8 cellular contexts compared by ENCODE assay signal in the genomic region with DNA sequence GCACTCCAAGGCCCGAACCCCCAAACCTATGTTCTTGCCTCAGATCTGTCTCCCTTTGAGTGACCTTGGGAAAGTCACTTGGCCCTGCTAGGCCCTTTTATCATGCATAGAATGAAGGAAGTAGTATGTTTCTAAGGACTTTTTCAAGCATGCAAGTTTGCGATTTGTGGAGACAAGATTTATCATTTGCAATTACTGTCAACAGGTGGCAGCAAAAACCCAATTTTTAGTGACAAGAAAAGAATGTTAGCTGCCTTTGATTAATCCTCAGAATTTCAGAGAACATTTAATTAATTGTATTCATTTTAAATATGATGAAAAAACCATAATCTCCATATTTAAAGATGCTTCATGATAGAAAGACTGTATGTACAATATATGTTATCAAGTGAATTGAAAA. TPM values are rescaled to one million over a fixed set of nuclear protein-coding genes. Genes with fewer than 3 reads are reported as not detected.
A peak's percentile ranks its signal among the peaks of the same experiment; 100 is the strongest.
DNase-seq lines count a peak whose midpoint lies in the region; ATAC-seq, FAIRE-seq and TF ChIP-seq lines count a peak whose summit lies in the region.

No MANE protein-coding gene starts in this region.

- no peaks in the 10 kb centered on the region for H3K36me3 ChIP-seq in CD4-positive, alpha-beta memory T cell (ENCODE audit: insufficient read depth, low read length)

- no peak for FAIRE-seq in urothelium cell line (lab: Jason Lieb, UNC)

- H3K4me1 ChIP-seq in CD4-positive, alpha-beta memory T cell (ENCODE audit: insufficient read depth, low read length): no peaks in the 10 kb centered on the region

- TF ChIP-seq CTCF in chondrocyte (IDR thresholded peaks at IDR 0.05): peak; percentile 88

- no peak overlapping the region for H3K4me3 ChIP-seq in CD4-positive, alpha-beta memory T cell (ENCODE audit: low read length in 2 of 2)

- no peaks in the 10 kb centered on the region for H3K9me3 Mint-ChIP-seq in CD4-positive, alpha-beta memory T cell
- peaks cover 3% of the 10 kb centered on the region for H3K9me3 Mint-ChIP-seq in chondrocyte (ENCODE audit: low read depth)

- no peak overlapping the region for H3K27ac ChIP-seq in CD4-positive, alpha-beta memory T cell (ENCODE audit: low read depth, low read length)

- H3K4me1 Mint-ChIP-seq in CD4-positive, alpha-beta memory T cell: no peaks in the 10 kb centered on the region
- peaks cover 28% of the 10 kb centered on the region for H3K4me1 Mint-ChIP-seq in chondrocyte (ENCODE audit: low read depth)

- no peak overlapping the region for H3K4me3 Mint-ChIP-seq in CD4-positive, alpha-beta memory T cell
- no peak overlapping the region for H3K4me3 Mint-ChIP-seq in chondrocyte (ENCODE audit: unreplicated experiment)

- H3K27me3 Mint-ChIP-seq in CD4-positive, alpha-beta memory T cell: peaks cover 0 to 2% of the 10 kb centered on the region in 2 donors
- no peaks in the 10 kb centered on the region for H3K27me3 Mint-ChIP-seq in chondrocyte (ENCODE audit: low read depth)

- ATAC-seq in GM19351 (IDR thresholded peaks at IDR 0.05; ENCODE audit: unreplicated experiment): peak; percentile 45
- no peak for ATAC-seq in HG03097 (IDR thresholded peaks at IDR 0.05; ENCODE audit: low FRiP score, unreplicated experiment)
- ATAC-seq in GM19455 (IDR thresholded peaks at IDR 0.05; ENCODE audit: unreplicated experiment): no peak

- no peak overlapping the region for H3K27ac Mint-ChIP-seq in CD4-positive, alpha-beta memory T cell
- H3K27ac Mint-ChIP-seq in chondrocyte (ENCODE audit: unreplicated experiment): no peak overlapping the region

- POLR2A ChIA-PET in CD4-positive, alpha-beta memory T cell (lab: Charles Lee; ENCODE audit: partially characterized antibody): interaction anchor here (0.8 to 1.5 kb wide), 3 partner anchors 22 to 792 kb away, joined by 3 read pairs; a partner anchor contains a TSS

- peak in 4 of 5 donors; percentile 35 to 49 (median 42) for DNase-seq in CD4-positive, alpha-beta memory T cell
- peak; percentile 67 for DNase-seq in NCI-H774 (lab: John Stamatoyannopoulos, UW)
- no peak for DNase-seq in chondrocyte (ENCODE audit: low spot score)
- DNase-seq in myocyte (ENCODE audit: low read depth): peak; percentile 76
- DNase-seq in urothelium cell line (ENCODE audit: low spot score): no peak

- CTCF ChIA-PET in CD4-positive, alpha-beta memory T cell (lab: Charles Lee; ENCODE audit: partially characterized antibody): interaction anchor here (0.7 to 4.0 kb wide), 28 partner anchors 8 to 1548 kb away, joined by 3 to 36 read pairs (median 4); a partner anchor contains a TSS

- intact Hi-C loops in CD4-positive, alpha-beta memory T cell (cut with micrococcal nuclease): loop anchor here (1.0 to 5.0 kb wide), 4 partner anchors 302 to 870 kb away; a partner anchor contains a TSS

- H3K27me3 ChIP-seq in CD4-positive, alpha-beta memory T cell (ENCODE audit: insufficient read depth, low read length): no peaks in the 10 kb centered on the region

- no peaks in the 10 kb centered on the region for H3K36me3 Mint-ChIP-seq in CD4-positive, alpha-beta memory T cell
- no peaks in the 10 kb centered on the region for H3K36me3 Mint-ChIP-seq in chondrocyte (ENCODE audit: low read depth)

- no peaks in the 10 kb centered on the region for H3K9me3 ChIP-seq in CD4-positive, alpha-beta memory T cell (ENCODE audit: control insufficient read depth in 1 of 2, low read length in 2 of 2)

RNA-seq across cellular contexts. Expression of a gene that starts 28.3 kb away (rescaled TPM):
- 10 to 100 TPM; 34.4 to 34.8 TPM for total RNA-seq in CD4-positive, alpha-beta memory T cell
- 10 to 100 TPM; 29.8 to 43.6 TPM for polyA plus RNA-seq in CD4-positive, alpha-beta memory T cell
- total RNA-seq in chondrocyte: 32.9 to 38.1 TPM (median 33.4 TPM) in 3 replicates
- 22.2 and 23.9 TPM in 2 replicates for total RNA-seq in myocyte
- polyA plus RNA-seq in myocyte (2012): 33.8 TPM

Comparison
In these comparisons a context has a peak if more than half of its experiments do, and no peak if none do; other contexts are left out.
1. DNase-seq: peak in CD4-positive, alpha-beta memory T cell (4 of 5), NCI-H774 (single experiment) and myocyte (single experiment); none in chondrocyte (single experiment) and urothelium cell line (single experiment).